ENCODE assay signal across 7 cellular contexts in genomic region chr16:24729243-24729966, GRCh38. TPM values are rescaled to one million over a fixed set of nuclear protein-coding genes. Genes with fewer than 3 reads are reported as not detected.
DNase-seq lines count a peak whose midpoint lies in the region; ATAC-seq and TF ChIP-seq lines count a peak whose summit lies in the region.

TNRC6A (plus strand) TSS chr16:24729651; CDS start chr16:24729842, 191 bp downstream.

- no peaks in the 10 kb centered on the region for H3K27me3 Mint-ChIP-seq in brain

- H3K36me3 ChIP-seq in iPS DF 6.9 (ENCODE audit: control insufficient read depth, insufficient read depth, low read length) = no peaks in the 10 kb centered on the region

- peak within 1 kb of the TSS; percentile 93 to 99 (median 96) for H3K4me3 Mint-ChIP-seq in brain

- H3K9me3 Mint-ChIP-seq in brain = no peaks in the 10 kb centered on the region

- WGBS in iPS DF 6.9 (ENCODE audit: insufficient coverage, insufficient read length) = no CpG with 5 or more reads among the region's 80 CpGs

- H3K27me3 ChIP-seq in iPS DF 6.9 (ENCODE audit: control insufficient read depth, insufficient read depth, low read length) = no peaks in the 10 kb centered on the region

- H3K36me3 Mint-ChIP-seq in brain = peaks cover 32% of the 10 kb centered on the region

- no peaks in the 10 kb centered on the region for H3K9me3 ChIP-seq in iPS DF 6.9 (ENCODE audit: control insufficient read depth, insufficient read depth, low read length)

- H3K27ac Mint-ChIP-seq in brain = peak within 1 kb of the TSS; percentile 94 to 99 (median 96)

- TF ChIP-seq CTCF in brain (conservative IDR thresholded peaks at IDR 0.05) = no peak

- ATAC-seq in GM18511 (IDR thresholded peaks at IDR 0.05; ENCODE audit: unreplicated experiment) (peak; percentile 94), HG02943 (IDR thresholded peaks at IDR 0.05; ENCODE audit: low read depth, unreplicated experiment) (peak; percentile 84)

- DNase-seq in NCI-H2081 treated with DMSO at 0.1 percent for 48 hours (lab: John Stamatoyannopoulos, UW) (peak; percentile 39), UCSD-AML1 (lab: John Stamatoyannopoulos, UW; ENCODE audit: unreplicated experiment) (peak; percentile 87), iPS DF 6.9 (ENCODE audit: low read depth, low spot score) (peak; percentile 58), skeletal muscle cell (ENCODE audit: low read depth) (peak; percentile 53)

- H3K4me1 Mint-ChIP-seq in brain = peaks cover 52% of the 10 kb centered on the region

- peak within 1 kb of the TSS; percentile 95 for H3K4me3 ChIP-seq in iPS DF 6.9 (ENCODE audit: low read length)
- peak within 1 kb of the TSS; percentile 61 for H3K4me3 ChIP-seq in skeletal muscle cell (ENCODE audit: low read depth, low read length)

- H3K4me1 ChIP-seq in iPS DF 6.9 (ENCODE audit: control insufficient read depth, insufficient read depth, low read length) = no peaks in the 10 kb centered on the region

- no peak within 1 kb of the TSS for H3K27ac ChIP-seq in iPS DF 6.9 (ENCODE audit: low read length)

RNA-seq across cellular contexts. Expression of gene TNRC6A, which starts in this region (rescaled TPM):
- polyA plus RNA-seq in brain (ENCODE audit: insufficient read depth, low read depth, low replicate concordance) = 10.1 TPM
